In the genomic region with DNA sequence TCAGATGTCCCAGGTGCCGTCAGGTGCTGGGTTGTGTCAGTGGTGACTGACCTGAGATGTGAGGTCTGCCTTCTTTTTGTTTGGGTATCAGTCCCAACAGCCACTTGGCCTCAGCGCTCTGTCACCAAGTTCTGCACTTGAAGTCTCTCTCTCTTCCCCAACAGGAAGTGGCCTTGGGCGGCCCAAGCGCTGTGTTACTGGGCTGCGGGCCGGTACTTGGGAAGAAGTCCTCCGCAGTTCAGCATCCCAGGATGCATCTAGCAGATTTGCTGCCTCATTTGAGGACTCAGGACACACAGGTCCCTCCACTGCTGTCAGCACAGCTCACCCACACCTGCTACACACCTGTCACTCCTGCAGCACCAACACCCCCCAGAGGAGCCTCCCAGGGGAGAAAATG, we compare ENCODE assay signal across 2 cellular contexts.
TF ChIP-seq lines count a peak whose summit lies in the region.

No MANE protein-coding gene starts in this region.

TF ChIP-seq in HepG2, 621 proteins besides CTCF, POLR2A, EP300 and RAD21:
- TF ChIP-seq ZBTB39 (CRISPR knock-in tag; IDR thresholded peaks at IDR 0.05) = no peak
- no peak for TF ChIP-seq ZFP36L2 (CRISPR knock-in tag; IDR thresholded peaks at IDR 0.05)
- TF ChIP-seq ZNF335 (CRISPR knock-in tag; IDR thresholded peaks at IDR 0.05) = no peak
- no peak for TF ChIP-seq NFYC (CRISPR knock-in tag; IDR thresholded peaks at IDR 0.05)
- TF ChIP-seq ELF1 (CRISPR knock-in tag; IDR thresholded peaks at IDR 0.05) = no peak
- no peak for TF ChIP-seq MIER2 (CRISPR knock-in tag; IDR thresholded peaks at IDR 0.05)
- TF ChIP-seq HOMEZ (CRISPR knock-in tag; IDR thresholded peaks at IDR 0.05; ENCODE audit: low read depth) = no peak
- no peak for TF ChIP-seq ZNF263 (CRISPR knock-in tag; IDR thresholded peaks at IDR 0.05)
- no peak for TF ChIP-seq HNRNPUL1 (IDR thresholded peaks at IDR 0.05; ENCODE audit: low read depth, low read length)
- TF ChIP-seq TBL1XR1 (IDR thresholded peaks at IDR 0.05; ENCODE audit: borderline replicate concordance, low read length, partially characterized antibody) = no peak
- TF ChIP-seq, protein P1, sequence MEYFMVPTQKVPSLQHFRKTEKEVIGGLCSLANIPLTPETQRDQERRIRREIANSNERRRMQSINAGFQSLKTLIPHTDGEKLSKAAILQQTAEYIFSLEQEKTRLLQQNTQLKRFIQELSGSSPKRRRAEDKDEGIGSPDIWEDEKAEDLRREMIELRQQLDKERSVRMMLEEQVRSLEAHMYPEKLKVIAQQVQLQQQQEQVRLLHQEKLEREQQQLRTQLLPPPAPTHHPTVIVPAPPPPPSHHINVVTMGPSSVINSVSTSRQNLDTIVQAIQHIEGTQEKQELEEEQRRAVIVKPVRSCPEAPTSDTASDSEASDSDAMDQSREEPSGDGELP (IDR thresholded peaks at IDR 0.05; ENCODE audit: borderline replicate concordance, low read depth) = no peak

TF ChIP-seq in K562, 482 proteins besides CTCF, POLR2A, EP300 and RAD21:
- TF ChIP-seq ZNF584 (CRISPR knock-in tag; IDR thresholded peaks at IDR 0.05; ENCODE audit: low read depth) = no peak
- no peak for TF ChIP-seq RFX7 (CRISPR knock-in tag; IDR thresholded peaks at IDR 0.05)
- TF ChIP-seq EP400 (IDR thresholded peaks at IDR 0.05) = no peak
- no peak for TF ChIP-seq THRAP3 (IDR thresholded peaks at IDR 0.05; ENCODE audit: borderline replicate concordance)
- no peak for TF ChIP-seq ZNF232 (CRISPR knock-in tag; IDR thresholded peaks at IDR 0.05)
- no peak for TF ChIP-seq ZNF143 (CRISPR knock-in tag; IDR thresholded peaks at IDR 0.05)
- TF ChIP-seq GABPA (tag; conservative IDR thresholded peaks at IDR 0.05; ENCODE audit: low read depth) = no peak
- no peak for TF ChIP-seq ZNF217 (CRISPR knock-in tag; IDR thresholded peaks at IDR 0.05)
- TF ChIP-seq FOXO4 (CRISPR knock-in tag; IDR thresholded peaks at IDR 0.05) = no peak
- no peak for TF ChIP-seq BHLHE40 (IDR thresholded peaks at IDR 0.05; ENCODE audit: low read length)
- TF ChIP-seq, protein P2, sequence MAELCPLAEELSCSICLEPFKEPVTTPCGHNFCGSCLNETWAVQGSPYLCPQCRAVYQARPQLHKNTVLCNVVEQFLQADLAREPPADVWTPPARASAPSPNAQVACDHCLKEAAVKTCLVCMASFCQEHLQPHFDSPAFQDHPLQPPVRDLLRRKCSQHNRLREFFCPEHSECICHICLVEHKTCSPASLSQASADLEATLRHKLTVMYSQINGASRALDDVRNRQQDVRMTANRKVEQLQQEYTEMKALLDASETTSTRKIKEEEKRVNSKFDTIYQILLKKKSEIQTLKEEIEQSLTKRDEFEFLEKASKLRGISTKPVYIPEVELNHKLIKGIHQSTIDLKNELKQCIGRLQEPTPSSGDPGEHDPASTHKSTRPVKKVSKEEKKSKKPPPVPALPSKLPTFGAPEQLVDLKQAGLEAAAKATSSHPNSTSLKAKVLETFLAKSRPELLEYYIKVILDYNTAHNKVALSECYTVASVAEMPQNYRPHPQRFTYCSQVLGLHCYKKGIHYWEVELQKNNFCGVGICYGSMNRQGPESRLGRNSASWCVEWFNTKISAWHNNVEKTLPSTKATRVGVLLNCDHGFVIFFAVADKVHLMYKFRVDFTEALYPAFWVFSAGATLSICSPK (IDR thresholded peaks at IDR 0.05; ENCODE audit: borderline replicate concordance) = no peak
- TF ChIP-seq, protein P3, sequence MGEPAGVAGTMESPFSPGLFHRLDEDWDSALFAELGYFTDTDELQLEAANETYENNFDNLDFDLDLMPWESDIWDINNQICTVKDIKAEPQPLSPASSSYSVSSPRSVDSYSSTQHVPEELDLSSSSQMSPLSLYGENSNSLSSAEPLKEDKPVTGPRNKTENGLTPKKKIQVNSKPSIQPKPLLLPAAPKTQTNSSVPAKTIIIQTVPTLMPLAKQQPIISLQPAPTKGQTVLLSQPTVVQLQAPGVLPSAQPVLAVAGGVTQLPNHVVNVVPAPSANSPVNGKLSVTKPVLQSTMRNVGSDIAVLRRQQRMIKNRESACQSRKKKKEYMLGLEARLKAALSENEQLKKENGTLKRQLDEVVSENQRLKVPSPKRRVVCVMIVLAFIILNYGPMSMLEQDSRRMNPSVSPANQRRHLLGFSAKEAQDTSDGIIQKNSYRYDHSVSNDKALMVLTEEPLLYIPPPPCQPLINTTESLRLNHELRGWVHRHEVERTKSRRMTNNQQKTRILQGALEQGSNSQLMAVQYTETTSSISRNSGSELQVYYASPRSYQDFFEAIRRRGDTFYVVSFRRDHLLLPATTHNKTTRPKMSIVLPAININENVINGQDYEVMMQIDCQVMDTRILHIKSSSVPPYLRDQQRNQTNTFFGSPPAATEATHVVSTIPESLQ (CRISPR knock-in tag; IDR thresholded peaks at IDR 0.05) = no peak
